Comparison of ENCODE assay signal across 8 cellular contexts in the genomic region with DNA sequence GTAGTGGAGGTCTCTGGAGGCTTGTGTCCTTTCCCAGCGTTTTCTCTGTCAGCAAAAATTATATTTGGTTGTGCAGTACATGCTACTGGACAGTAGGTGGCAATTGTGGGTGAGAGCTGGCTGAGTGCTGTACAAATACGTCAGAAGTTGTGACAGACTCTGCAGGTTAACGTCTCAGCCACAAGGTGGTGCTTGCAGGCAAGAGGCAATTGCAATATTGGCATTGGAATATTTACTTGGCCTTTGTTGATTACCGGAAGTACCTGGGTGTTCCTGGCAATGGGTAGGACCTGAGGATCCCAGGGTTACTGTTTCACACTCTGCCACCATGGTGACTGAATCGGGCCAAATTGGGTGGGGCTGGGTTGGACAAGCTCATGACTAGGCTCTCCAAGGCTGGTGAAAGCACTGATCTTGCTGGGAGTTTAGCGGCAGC.
A peak's percentile ranks its signal among the peaks of the same experiment; 100 is the strongest.
DNase-seq lines count a peak whose midpoint lies in the region; ATAC-seq and TF ChIP-seq lines count a peak whose summit lies in the region.

No MANE protein-coding gene starts in this region.

- no peaks in the 10 kb centered on the region for H3K4me1 Mint-ChIP-seq in type B pancreatic cell (ENCODE audit: unreplicated experiment)

- no peak overlapping the region for H3K4me3 Mint-ChIP-seq in type B pancreatic cell

- TF ChIP-seq CTCF in C4-2B (conservative IDR thresholded peaks at IDR 0.05) (peak; percentile 99), type B pancreatic cell (conservative IDR thresholded peaks at IDR 0.05) (peak; percentile 87), heart left ventricle (IDR thresholded peaks at IDR 0.05) (peak in 3 of 12 donors; percentile 6 to 24 (median 17))

- intact Hi-C loops in heart left ventricle (cut with DNase I), result no loop called here

- peak; percentile 100 for ATAC-seq in GM18519 (IDR thresholded peaks at IDR 0.05; ENCODE audit: low FRiP score, unreplicated experiment)
- peak; percentile 100 for ATAC-seq in HG02852 (IDR thresholded peaks at IDR 0.05; ENCODE audit: unreplicated experiment)
- no peak for ATAC-seq in heart left ventricle

- H3K27me3 ChIP-seq in heart left ventricle, result no peaks in the 10 kb centered on the region

- H3K4me3 ChIP-seq in SK-N-MC (no peak overlapping the region), heart left ventricle (no peak overlapping the region)

- H3K9ac ChIP-seq in SK-N-MC (ENCODE audit: insufficient read length), result no peak overlapping the region

- H3K9me3 ChIP-seq in SK-N-MC (ENCODE audit: low read depth, low read length) (no peaks in the 10 kb centered on the region; the same call in 1 of the 2 replicates), heart left ventricle (peaks cover 0 to 35% (median 15%) of the 10 kb centered on the region in 12 donors)

- no peaks in the 10 kb centered on the region for H3K36me3 Mint-ChIP-seq in type B pancreatic cell

- H3K27ac ChIP-seq in C4-2B (no peak overlapping the region; the same call in 1 of the 2 replicates), SK-N-MC (no peak overlapping the region), heart left ventricle (no peak overlapping the region)

- H3K27ac Mint-ChIP-seq in type B pancreatic cell, result no peak overlapping the region

- WGBS in heart left ventricle, 4 donors, result 32 to 37% (median 36%) methylated on average over 6 of the region's 6 CpGs

- H3K9me3 Mint-ChIP-seq in type B pancreatic cell, result no peaks in the 10 kb centered on the region

- no peaks in the 10 kb centered on the region for H3K4me1 ChIP-seq in heart left ventricle

- DNase-seq in MV-4-11 (lab: John Stamatoyannopoulos, UW), result peak; percentile 81
- DNase-seq in SK-N-MC (ENCODE audit: low read depth, low spot score), result peak; percentile 66
- DNase-seq in glomerular endothelial cell (ENCODE audit: extremely low read depth, low read depth, low spot score), result peak; percentile 9
- DNase-seq in type B pancreatic cell (ENCODE audit: extremely low spot score, unreplicated experiment), result no peak
- no peak for DNase-seq in heart left ventricle

- H3K27me3 Mint-ChIP-seq in type B pancreatic cell, result no peaks in the 10 kb centered on the region

- no peak for TF ChIP-seq POLR2A in heart left ventricle (IDR thresholded peaks at IDR 0.05)

- H3K36me3 ChIP-seq in SK-N-MC (ENCODE audit: insufficient read depth, low read length), result no peaks in the 10 kb centered on the region
- H3K36me3 ChIP-seq in heart left ventricle, result no peaks in the 10 kb centered on the region

Comparison
In these comparisons a context has a peak if more than half of its experiments do, and no peak if none do; other contexts are left out.
1. ATAC-seq: peak in GM18519 (single experiment) and HG02852 (single experiment); none in heart left ventricle (0 of 4).
2. DNase-seq: peak in MV-4-11 (single experiment), SK-N-MC (single experiment) and glomerular endothelial cell (single experiment); none in type B pancreatic cell (single experiment) and heart left ventricle (0 of 5).